In the genomic region with DNA sequence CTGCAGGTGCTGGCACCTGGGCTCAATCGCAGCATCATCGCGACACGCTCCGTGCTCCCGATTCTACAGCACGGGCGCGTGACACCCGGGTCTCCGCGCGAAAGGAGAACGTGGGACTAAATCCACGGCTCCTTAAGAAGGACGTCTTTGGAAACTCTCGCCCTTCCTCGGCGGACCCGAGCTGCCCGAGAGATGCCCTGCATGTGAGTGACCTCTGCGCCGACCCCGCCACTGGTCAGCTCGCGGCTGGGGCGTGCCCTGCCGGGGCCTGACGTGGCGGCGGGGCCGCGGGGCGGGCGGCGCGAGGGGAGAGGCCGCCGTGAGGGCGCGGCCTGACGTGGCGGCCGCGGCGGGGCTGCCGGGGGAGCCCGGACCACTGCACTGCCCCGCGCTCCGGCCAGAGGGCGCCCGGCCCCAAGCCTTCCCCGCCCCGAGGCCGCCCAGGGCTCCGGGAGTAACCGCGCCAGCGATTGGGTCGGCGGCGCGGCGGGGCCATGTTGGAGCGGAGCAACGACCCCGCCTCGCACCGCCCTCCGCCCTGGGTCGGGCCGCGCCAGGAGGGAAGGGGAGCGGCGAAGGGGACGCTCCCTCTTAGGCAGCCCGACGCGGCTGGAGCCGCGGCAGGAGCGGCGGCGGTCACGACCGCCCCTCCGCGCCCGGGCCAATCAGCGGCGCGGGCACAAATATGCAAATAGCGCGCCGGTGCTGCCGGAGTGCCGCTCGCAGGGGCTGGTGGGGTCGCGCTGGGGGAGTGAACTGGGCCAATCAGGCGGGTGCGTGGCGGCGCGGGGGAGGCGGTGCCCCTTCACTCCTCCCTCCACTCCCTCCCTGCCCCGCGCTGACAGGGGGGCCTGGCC, we compare ENCODE assay signal across 1 cellular context.
A peak's percentile ranks its signal among the peaks of the same experiment; 100 is the strongest.
TF ChIP-seq lines count a peak whose summit lies in the region.

No MANE protein-coding gene starts in this region.

TF ChIP-seq in HepG2, 621 proteins besides CTCF, POLR2A, EP300 and RAD21 (continued from another document and continues in another):
- TF ChIP-seq ZBTB4 (CRISPR knock-in tag; IDR thresholded peaks at IDR 0.05; ENCODE audit: borderline replicate concordance): peak; percentile 60; the same call in 1 of the 2 replicates
- TF ChIP-seq TMF1 (CRISPR knock-in tag; IDR thresholded peaks at IDR 0.05; ENCODE audit: low read depth): peak; percentile 86
- TF ChIP-seq ZKSCAN8 (CRISPR knock-in tag; IDR thresholded peaks at IDR 0.05; ENCODE audit: borderline replicate concordance): no peak
- peak; percentile 75; the same call in 1 of the 2 replicates for TF ChIP-seq ZNF235 (CRISPR knock-in tag; IDR thresholded peaks at IDR 0.05; ENCODE audit: borderline replicate concordance)
- no peak for TF ChIP-seq ARNT (IDR thresholded peaks at IDR 0.05)
- TF ChIP-seq ZNF234 (CRISPR knock-in tag; conservative IDR thresholded peaks at IDR 0.05): no peak
- 0 out of 2 replicates have a peak, but pooled peaks have one; percentile 1 for TF ChIP-seq ZNF276 (CRISPR knock-in tag; IDR thresholded peaks at IDR 0.05; ENCODE audit: low read depth)
- no peak for TF ChIP-seq MEIS1 (CRISPR knock-in tag; IDR thresholded peaks at IDR 0.05; ENCODE audit: borderline replicate concordance)
- TF ChIP-seq ZFP90 (CRISPR knock-in tag; IDR thresholded peaks at IDR 0.05; ENCODE audit: borderline replicate concordance): 0 out of 2 replicates have a peak, but pooled peaks have one; percentile 48
- 0 out of 2 replicates have a peak, but pooled peaks have one; percentile 77 for TF ChIP-seq ZNF513 (CRISPR knock-in tag; conservative IDR thresholded peaks at IDR 0.05)
- TF ChIP-seq CBX2 (IDR thresholded peaks at IDR 0.05; ENCODE audit: low read depth, low read length): peak; percentile 69; the same call in 1 of the 2 replicates
- no peak; the same call in 1 of the 2 replicates for TF ChIP-seq CBX2 (CRISPR knock-in tag; IDR thresholded peaks at IDR 0.05; ENCODE audit: low read depth)
- TF ChIP-seq ZNF343 (CRISPR knock-in tag; IDR thresholded peaks at IDR 0.05): peak; percentile 53; the same call in 1 of the 2 replicates
- TF ChIP-seq HOXA3 (CRISPR knock-in tag; IDR thresholded peaks at IDR 0.05): peak; percentile 83
- no peak; the same call in 1 of the 2 replicates for TF ChIP-seq ZSCAN25 (CRISPR knock-in tag; IDR thresholded peaks at IDR 0.05)
- peak; percentile 16; the same call in 1 of the 2 replicates for TF ChIP-seq RELA (CRISPR knock-in tag; IDR thresholded peaks at IDR 0.05)
- TF ChIP-seq BRD4 (CRISPR knock-in tag; IDR thresholded peaks at IDR 0.05): peak; percentile 52; the same call in 1 of the 2 replicates
- TF ChIP-seq HNF4A (CRISPR knock-in tag; IDR thresholded peaks at IDR 0.05): peak; percentile 36
- TF ChIP-seq YEATS2 (CRISPR knock-in tag; IDR thresholded peaks at IDR 0.05; ENCODE audit: borderline replicate concordance): no peak
- TF ChIP-seq ZNF317 (CRISPR knock-in tag; IDR thresholded peaks at IDR 0.05): peak; percentile 61; the same call in 1 of the 2 replicates
- peak; percentile 80; the same call in 1 of the 3 replicates for TF ChIP-seq MXI1 (IDR thresholded peaks at IDR 0.05; ENCODE audit: borderline replicate concordance, low read depth, low read length)
- no peak for TF ChIP-seq ZNF570 (CRISPR knock-in tag; IDR thresholded peaks at IDR 0.05; ENCODE audit: borderline replicate concordance)
- peak; percentile 40; the same call in 1 of the 2 replicates for TF ChIP-seq ZNF563 (CRISPR knock-in tag; IDR thresholded peaks at IDR 0.05)
- TF ChIP-seq YY1 (IDR thresholded peaks at IDR 0.05; ENCODE audit: insufficient read depth, insufficient replicate concordance, low read depth, low read length): peak; percentile 94
- TF ChIP-seq KLF13 (CRISPR knock-in tag; IDR thresholded peaks at IDR 0.05): peak; percentile 76; the same call in 1 of the 2 replicates
- TF ChIP-seq TOPORS (CRISPR knock-in tag; IDR thresholded peaks at IDR 0.05): 0 out of 2 replicates have a peak, but pooled peaks have one; percentile 31
- peak; percentile 91 for TF ChIP-seq ZFP91 (CRISPR knock-in tag; IDR thresholded peaks at IDR 0.05; ENCODE audit: borderline replicate concordance)
- TF ChIP-seq KDM5A (IDR thresholded peaks at IDR 0.05; ENCODE audit: borderline replicate concordance, low read length): 0 out of 2 replicates have a peak, but pooled peaks have one; percentile 7
- peak; percentile 86 for TF ChIP-seq HNRNPK (IDR thresholded peaks at IDR 0.05; ENCODE audit: low read depth, low read length, poor library complexity, severe bottlenecking)
- TF ChIP-seq ZBTB26 (CRISPR knock-in tag; IDR thresholded peaks at IDR 0.05; ENCODE audit: borderline replicate concordance): peak; percentile 44; the same call in 1 of the 2 replicates
- peak; percentile 89 for TF ChIP-seq RBFOX2 (IDR thresholded peaks at IDR 0.05; ENCODE audit: low read depth, low read length)
- peak; percentile 20; the same call in 1 of the 2 replicates for TF ChIP-seq NCOR1 (IDR thresholded peaks at IDR 0.05; ENCODE audit: borderline replicate concordance, low read length)
- TF ChIP-seq, protein P1, sequence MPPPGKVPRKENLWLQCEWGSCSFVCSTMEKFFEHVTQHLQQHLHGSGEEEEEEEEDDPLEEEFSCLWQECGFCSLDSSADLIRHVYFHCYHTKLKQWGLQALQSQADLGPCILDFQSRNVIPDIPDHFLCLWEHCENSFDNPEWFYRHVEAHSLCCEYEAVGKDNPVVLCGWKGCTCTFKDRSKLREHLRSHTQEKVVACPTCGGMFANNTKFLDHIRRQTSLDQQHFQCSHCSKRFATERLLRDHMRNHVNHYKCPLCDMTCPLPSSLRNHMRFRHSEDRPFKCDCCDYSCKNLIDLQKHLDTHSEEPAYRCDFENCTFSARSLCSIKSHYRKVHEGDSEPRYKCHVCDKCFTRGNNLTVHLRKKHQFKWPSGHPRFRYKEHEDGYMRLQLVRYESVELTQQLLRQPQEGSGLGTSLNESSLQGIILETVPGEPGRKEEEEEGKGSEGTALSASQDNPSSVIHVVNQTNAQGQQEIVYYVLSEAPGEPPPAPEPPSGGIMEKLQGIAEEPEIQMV (CRISPR knock-in tag; IDR thresholded peaks at IDR 0.05; ENCODE audit: low read depth): peak; percentile 48; the same call in 1 of the 2 replicates
- TF ChIP-seq PHF21A (CRISPR knock-in tag; IDR thresholded peaks at IDR 0.05): peak; percentile 78
- peak; percentile 93 for TF ChIP-seq ZMYM4 (CRISPR knock-in tag; IDR thresholded peaks at IDR 0.05)
- no peak for TF ChIP-seq ISX (CRISPR knock-in tag; conservative IDR thresholded peaks at IDR 0.05)
- peak; percentile 92; the same call in 1 of the 2 replicates for TF ChIP-seq ZNF790 (CRISPR knock-in tag; IDR thresholded peaks at IDR 0.05; ENCODE audit: borderline replicate concordance)
- TF ChIP-seq, protein P2, sequence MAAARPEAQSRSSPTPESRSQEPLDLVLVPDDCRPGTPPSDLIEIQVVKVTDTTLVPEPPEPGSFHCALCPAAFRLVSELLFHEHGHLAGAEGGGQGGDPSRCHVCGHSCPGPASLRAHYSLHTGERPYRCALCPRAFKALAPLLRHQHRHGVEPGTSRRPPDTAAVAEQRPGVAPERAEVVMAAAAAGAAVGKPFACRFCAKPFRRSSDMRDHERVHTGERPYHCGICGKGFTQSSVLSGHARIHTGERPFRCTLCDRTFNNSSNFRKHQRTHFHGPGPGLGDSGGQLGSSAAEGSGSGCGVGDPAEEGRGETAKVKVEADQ (CRISPR knock-in tag; IDR thresholded peaks at IDR 0.05; ENCODE audit: borderline replicate concordance): peak; percentile 49; the same call in 1 of the 2 replicates
- TF ChIP-seq, protein P3, sequence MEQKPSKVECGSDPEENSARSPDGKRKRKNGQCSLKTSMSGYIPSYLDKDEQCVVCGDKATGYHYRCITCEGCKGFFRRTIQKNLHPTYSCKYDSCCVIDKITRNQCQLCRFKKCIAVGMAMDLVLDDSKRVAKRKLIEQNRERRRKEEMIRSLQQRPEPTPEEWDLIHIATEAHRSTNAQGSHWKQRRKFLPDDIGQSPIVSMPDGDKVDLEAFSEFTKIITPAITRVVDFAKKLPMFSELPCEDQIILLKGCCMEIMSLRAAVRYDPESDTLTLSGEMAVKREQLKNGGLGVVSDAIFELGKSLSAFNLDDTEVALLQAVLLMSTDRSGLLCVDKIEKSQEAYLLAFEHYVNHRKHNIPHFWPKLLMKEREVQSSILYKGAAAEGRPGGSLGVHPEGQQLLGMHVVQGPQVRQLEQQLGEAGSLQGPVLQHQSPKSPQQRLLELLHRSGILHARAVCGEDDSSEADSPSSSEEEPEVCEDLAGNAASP (CRISPR knock-in tag; IDR thresholded peaks at IDR 0.05; ENCODE audit: borderline replicate concordance): peak; percentile 45; the same call in 1 of the 2 replicates
- TF ChIP-seq, protein P4, sequence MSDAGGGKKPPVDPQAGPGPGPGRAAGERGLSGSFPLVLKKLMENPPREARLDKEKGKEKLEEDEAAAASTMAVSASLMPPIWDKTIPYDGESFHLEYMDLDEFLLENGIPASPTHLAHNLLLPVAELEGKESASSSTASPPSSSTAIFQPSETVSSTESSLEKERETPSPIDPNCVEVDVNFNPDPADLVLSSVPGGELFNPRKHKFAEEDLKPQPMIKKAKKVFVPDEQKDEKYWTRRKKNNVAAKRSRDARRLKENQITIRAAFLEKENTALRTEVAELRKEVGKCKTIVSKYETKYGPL (CRISPR knock-in tag; IDR thresholded peaks at IDR 0.05): peak; percentile 70; the same call in 1 of the 2 replicates
- peak; percentile 35 for TF ChIP-seq TBL1XR1 (IDR thresholded peaks at IDR 0.05; ENCODE audit: borderline replicate concordance, low read length, partially characterized antibody)
- TF ChIP-seq NFE2L2 (IDR thresholded peaks at IDR 0.05; ENCODE audit: low read length): no peak
- TF ChIP-seq MED13 (CRISPR knock-in tag; IDR thresholded peaks at IDR 0.05): 0 out of 2 replicates have a peak, but pooled peaks have one; percentile 17
